In the genomic region with DNA sequence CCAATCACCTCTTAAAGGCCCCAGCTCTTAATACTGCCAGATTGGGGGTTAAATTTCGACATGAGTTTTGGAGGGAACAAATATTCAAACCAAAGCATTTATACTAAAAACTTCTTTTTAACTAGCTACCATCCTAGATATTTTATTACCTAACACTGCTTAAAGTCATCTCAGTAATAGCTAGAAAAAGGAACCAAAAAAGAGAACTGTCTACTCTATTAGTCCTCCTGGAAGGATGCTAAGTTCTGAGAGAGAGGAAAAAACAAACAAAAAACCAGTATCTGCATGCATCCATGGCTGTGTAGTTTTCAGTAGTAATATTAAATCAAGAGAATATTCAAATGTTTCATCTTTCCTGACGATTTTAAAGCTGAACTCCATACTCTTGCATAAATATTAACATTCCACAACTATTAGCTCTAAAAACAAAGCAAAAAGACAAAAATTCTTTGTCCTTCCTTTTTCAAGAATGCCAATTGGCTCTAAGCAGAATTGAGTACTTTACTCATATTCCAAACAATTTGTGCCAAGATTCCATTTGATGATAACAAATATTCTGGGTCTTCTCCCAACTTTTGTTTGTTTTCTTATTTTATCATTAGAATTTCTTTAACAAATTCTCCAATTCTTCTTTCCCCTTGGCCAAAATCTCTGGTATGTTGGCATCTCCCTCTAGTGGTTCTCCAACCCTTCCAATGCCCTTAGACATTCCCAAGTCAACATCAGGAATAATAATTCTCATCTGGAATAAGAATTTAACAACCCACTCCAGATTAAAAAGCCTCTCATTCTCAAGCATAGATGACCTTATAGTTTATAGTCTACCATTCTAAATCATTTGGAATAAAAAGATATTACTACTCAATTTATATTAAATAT, we compare ENCODE assay signal across 1 cellular context.
TF ChIP-seq lines count a peak whose summit lies in the region.

No MANE protein-coding gene starts in this region.

TF ChIP-seq in HCT116, 20 proteins besides CTCF, POLR2A, EP300 and RAD21 (continued from another document):
- TF ChIP-seq, protein P1, sequence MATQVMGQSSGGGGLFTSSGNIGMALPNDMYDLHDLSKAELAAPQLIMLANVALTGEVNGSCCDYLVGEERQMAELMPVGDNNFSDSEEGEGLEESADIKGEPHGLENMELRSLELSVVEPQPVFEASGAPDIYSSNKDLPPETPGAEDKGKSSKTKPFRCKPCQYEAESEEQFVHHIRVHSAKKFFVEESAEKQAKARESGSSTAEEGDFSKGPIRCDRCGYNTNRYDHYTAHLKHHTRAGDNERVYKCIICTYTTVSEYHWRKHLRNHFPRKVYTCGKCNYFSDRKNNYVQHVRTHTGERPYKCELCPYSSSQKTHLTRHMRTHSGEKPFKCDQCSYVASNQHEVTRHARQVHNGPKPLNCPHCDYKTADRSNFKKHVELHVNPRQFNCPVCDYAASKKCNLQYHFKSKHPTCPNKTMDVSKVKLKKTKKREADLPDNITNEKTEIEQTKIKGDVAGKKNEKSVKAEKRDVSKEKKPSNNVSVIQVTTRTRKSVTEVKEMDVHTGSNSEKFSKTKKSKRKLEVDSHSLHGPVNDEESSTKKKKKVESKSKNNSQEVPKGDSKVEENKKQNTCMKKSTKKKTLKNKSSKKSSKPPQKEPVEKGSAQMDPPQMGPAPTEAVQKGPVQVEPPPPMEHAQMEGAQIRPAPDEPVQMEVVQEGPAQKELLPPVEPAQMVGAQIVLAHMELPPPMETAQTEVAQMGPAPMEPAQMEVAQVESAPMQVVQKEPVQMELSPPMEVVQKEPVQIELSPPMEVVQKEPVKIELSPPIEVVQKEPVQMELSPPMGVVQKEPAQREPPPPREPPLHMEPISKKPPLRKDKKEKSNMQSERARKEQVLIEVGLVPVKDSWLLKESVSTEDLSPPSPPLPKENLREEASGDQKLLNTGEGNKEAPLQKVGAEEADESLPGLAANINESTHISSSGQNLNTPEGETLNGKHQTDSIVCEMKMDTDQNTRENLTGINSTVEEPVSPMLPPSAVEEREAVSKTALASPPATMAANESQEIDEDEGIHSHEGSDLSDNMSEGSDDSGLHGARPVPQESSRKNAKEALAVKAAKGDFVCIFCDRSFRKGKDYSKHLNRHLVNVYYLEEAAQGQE (IDR thresholded peaks at IDR 0.05; ENCODE audit: low read depth): no peak
- TF ChIP-seq SP1 (IDR thresholded peaks at IDR 0.05; ENCODE audit: low read depth) (no peak), EZH2phosphoT487 (IDR thresholded peaks at IDR 0.05; ENCODE audit: borderline replicate concordance) (no peak), FOSL1 (IDR thresholded peaks at IDR 0.05; ENCODE audit: low read depth) (no peak), ELF1 (IDR thresholded peaks at IDR 0.05; ENCODE audit: borderline replicate concordance, low read depth) (no peak), ZFX (IDR thresholded peaks at IDR 0.05) (no peak), SIN3A (IDR thresholded peaks at IDR 0.05; ENCODE audit: low read depth) (no peak), CBX3 (IDR thresholded peaks at IDR 0.05; ENCODE audit: low read depth) (no peak), EGR1 (IDR thresholded peaks at IDR 0.05; ENCODE audit: low read depth) (no peak), POLR2AphosphoS5 (IDR thresholded peaks at IDR 0.05; ENCODE audit: low read depth, low read length) (no peak), YY1 (IDR thresholded peaks at IDR 0.05; ENCODE audit: extremely low read depth, insufficient replicate concordance, low read depth, low read length) (no peak), CEBPB (IDR thresholded peaks at IDR 0.05; ENCODE audit: low read depth) (no peak)
